In genomic region chrX:49915352-49916222, GRCh38 we compare ENCODE assay signal across 8 cellular contexts. TPM values are rescaled to one million over a fixed set of nuclear protein-coding genes. Genes with fewer than 3 reads are reported as not detected.
DNase-seq lines count a peak whose midpoint lies in the region; ATAC-seq and TF ChIP-seq lines count a peak whose summit lies in the region.

No MANE protein-coding gene starts in this region.

- no peak overlapping the region for H3K4me3 ChIP-seq in esophagus squamous epithelium
- H3K4me3 ChIP-seq in neural progenitor cell = no peak overlapping the region

- no peaks in the 10 kb centered on the region for H3K36me3 Mint-ChIP-seq in neural progenitor cell

- H3K4me1 Mint-ChIP-seq in neural progenitor cell = peaks cover 3% of the 10 kb centered on the region

- no peaks in the 10 kb centered on the region for H3K9me3 Mint-ChIP-seq in neural progenitor cell

- H3K4me1 ChIP-seq in esophagus squamous epithelium = no peaks in the 10 kb centered on the region
- H3K4me1 ChIP-seq in neural progenitor cell = no peaks in the 10 kb centered on the region

- H3K36me3 ChIP-seq in esophagus squamous epithelium (no peaks in the 10 kb centered on the region), neural progenitor cell (no peaks in the 10 kb centered on the region)

- no peaks in the 10 kb centered on the region for H3K9me3 ChIP-seq in esophagus squamous epithelium
- no peaks in the 10 kb centered on the region for H3K9me3 ChIP-seq in neural progenitor cell (ENCODE audit: low read depth)

- intact Hi-C loops in esophagus squamous epithelium (cut with DNase I) = no loop called here

- H3K27me3 Mint-ChIP-seq in neural progenitor cell (ENCODE audit: insufficient read depth, low read depth) = peaks cover 5% of the 10 kb centered on the region

- no peaks in the 10 kb centered on the region for H3K27me3 ChIP-seq in esophagus squamous epithelium
- H3K27me3 ChIP-seq in neural progenitor cell = no peaks in the 10 kb centered on the region

- H3K27ac Mint-ChIP-seq in neural progenitor cell = no peak overlapping the region

- H3F3A ChIP-seq in neural progenitor cell (ENCODE audit: low read depth) = no peaks in the 10 kb centered on the region

- 13 to 27% methylated on average over 7 to 8 of the region's 8 CpGs for WGBS in esophagus squamous epithelium, 2 donors

- no peak overlapping the region for H3K4me2 ChIP-seq in neural progenitor cell

- no peak overlapping the region for H2AFZ ChIP-seq in neural progenitor cell (replicated peaks)

- H3K27ac ChIP-seq in esophagus squamous epithelium (no peak overlapping the region), neural progenitor cell (no peak overlapping the region)

- DNase-seq in 8988T = peak; percentile 34
- DNase-seq in GM10248 (ENCODE audit: extremely low spot score) = peak; percentile 33
- DNase-seq in NCI-H524 treated with DMSO at 0.1 percent for 48 hours (lab: John Stamatoyannopoulos, UW) = peak; percentile 3
- peak; percentile 34 for DNase-seq in activated CD4-positive, alpha-beta T cell treated with anti-CD3 and anti-CD28 coated beads, Interleukin-2, amount 50 U/mL, for 1 hour
- DNase-seq in esophagus squamous epithelium (lab: John Stamatoyannopoulos, UW) = no peak
- peak; percentile 61 for DNase-seq in neural progenitor cell (ENCODE audit: low spot score)
- DNase-seq in omental fat pad (ENCODE audit: low spot score) = no peak

- TF ChIP-seq CTCF in GM10248 (IDR thresholded peaks at IDR 0.05; ENCODE audit: control extremely low read depth, extremely low read depth, low read depth, missing control alignments) = peak; percentile 75
- TF ChIP-seq CTCF in esophagus squamous epithelium (IDR thresholded peaks at IDR 0.05) = peak; percentile 59 to 87 (median 72)
- TF ChIP-seq CTCF in neural progenitor cell (IDR thresholded peaks at IDR 0.05) = peak; percentile 83
- TF ChIP-seq CTCF in omental fat pad (IDR thresholded peaks at IDR 0.05) = peak in 1 of 3 donors; percentile 47

- peak; percentile 72 for ATAC-seq in HG02852 (IDR thresholded peaks at IDR 0.05; ENCODE audit: unreplicated experiment)
- ATAC-seq in omental fat pad (ENCODE audit: low FRiP score) = no peak

- H3K9ac ChIP-seq in neural progenitor cell = no peak overlapping the region

- no peak overlapping the region for H3K4me3 Mint-ChIP-seq in neural progenitor cell

- no peaks in the 10 kb centered on the region for H4K20me1 ChIP-seq in neural progenitor cell (ENCODE audit: low read depth)

- POLR2A ChIA-PET in GM10248 (lab: Yijun Ruan, JAX) = no interaction called here

- no peaks in the 10 kb centered on the region for H3K79me2 ChIP-seq in neural progenitor cell (ENCODE audit: low read depth)

- CTCF ChIA-PET in GM10248 (lab: Yijun Ruan, JAX) = interaction anchor here (0.5 to 1.9 kb wide), 7 partner anchors 9 to 532 kb away, joined by 3 to 10 read pairs (median 3); no protein-coding TSS in a partner anchor

- TF ChIP-seq POLR2A in esophagus squamous epithelium (IDR thresholded peaks at IDR 0.05) = no peak

RNA-seq across cellular contexts. Expression of gene CLCN5, which starts 6.8 kb away (rescaled TPM):
- total RNA-seq in esophagus squamous epithelium = 1 to 10 TPM; 5.3 to 8.0 (median 7.2) TPM
- 8.7 and 11.4 TPM in 2 replicates for total RNA-seq in neural progenitor cell (ENCODE audit: low replicate concordance)
- total RNA-seq in omental fat pad = 10 to 100 TPM in 1 of 4 donors, 1 to 10 TPM in 3; 6.6 to 15.0 (median 8.0) TPM

RNA-seq across cellular contexts. Expression of gene USP27X, which starts 36.3 kb away (rescaled TPM):
- total RNA-seq in esophagus squamous epithelium (1 to 10 TPM in 2 of 4 donors, under 1 TPM in 2; 0.57 to 2.7 (median 1.1) TPM), neural progenitor cell (ENCODE audit: low replicate concordance) (4.2 and 5.5 TPM in 2 replicates), omental fat pad (1 to 10 TPM; 1.6 to 2.8 (median 2.3) TPM)

Comparison
In these comparisons a context has a peak if more than half of its experiments do, and no peak if none do; other contexts are left out.
1. DNase-seq: peak in 8988T (single experiment), GM10248 (single experiment), NCI-H524 treated with DMSO at 0.1 percent for 48 hours (single experiment), activated CD4-positive, alpha-beta T cell treated with anti-CD3 and anti-CD28 coated beads, Interleukin-2, amount 50 U/mL, for 1 hour (single experiment) and neural progenitor cell (single experiment); none in esophagus squamous epithelium (single experiment) and omental fat pad (single experiment).